21 cellular contexts compared by ENCODE assay signal in genomic region chr6:44138717-44139350, GRCh38. TPM values are rescaled to one million over a fixed set of nuclear protein-coding genes. Genes with fewer than 3 reads are reported as not detected.
DNase-seq lines count a peak whose midpoint lies in the region; ATAC-seq, FAIRE-seq and TF ChIP-seq lines count a peak whose summit lies in the region.
"Had no signal": no experiment of that assay in that cellular context is flagged by ENCODE, and none has a peak within 500 bp of the region (broad histone marks: within the 10 kb centered on the region; RNA-seq: fewer than 3 reads in every experiment).

No MANE protein-coding gene starts in this region.

- WGBS in HepG2 (ENCODE audit: low lambda C conversion rate), result 88% methylated on average over 4 of the region's 6 CpGs
- WGBS in right lobe of liver (ENCODE audit: insufficient coverage, low coverage, low lambda C conversion rate, missing lambda C conversion rate), result 50% methylated on average over 3 of the region's 6 CpGs
- WGBS in esophagus muscularis mucosa, result 75% methylated on average over 4 of the region's 6 CpGs

- CTCF ChIA-PET in HepG2 (lab: Yijun Ruan, JAX; ENCODE audit: low intra/inter-chr PET ratio, low total read pairs), result no interaction called here

- no peaks in the 10 kb centered on the region for H3K36me3 Mint-ChIP-seq in glutamatergic neuron (ENCODE audit: unreplicated experiment)

- TF ChIP-seq CTCF in HepG2 (CRISPR knock-in tag; IDR thresholded peaks at IDR 0.05) (no peak), right lobe of liver (IDR thresholded peaks at IDR 0.05) (no peak), glutamatergic neuron (IDR thresholded peaks at IDR 0.05; ENCODE audit: partially characterized antibody, unreplicated experiment) (no peak), esophagus muscularis mucosa (IDR thresholded peaks at IDR 0.05) (no peak), dorsolateral prefrontal cortex (IDR thresholded peaks at IDR 0.05 in 54 of 56, conservative IDR thresholded peaks at IDR 0.05 in 2 of 56; ENCODE audit: low read depth in 1 of 56, partially characterized antibody in 56 of 56) (no peak)

- in situ Hi-C loops in HepG2 (cut with HindIII; ENCODE audit: extremely low pct_ligation_motif_present, low pct_unique_long_range_greater_than_20kb), result no loop called here

- no peaks in the 10 kb centered on the region for H3K27me3 ChIP-seq in HepG2 (ENCODE audit: control insufficient read depth in 1 of 2, insufficient read depth in 2 of 2, low read length in 2 of 2)
- H3K27me3 ChIP-seq in right lobe of liver, result no peaks in the 10 kb centered on the region
- no peaks in the 10 kb centered on the region for H3K27me3 ChIP-seq in esophagus muscularis mucosa
- no peaks in the 10 kb centered on the region for H3K27me3 ChIP-seq in dorsolateral prefrontal cortex
- H3K27me3 ChIP-seq: BLaER1, MG63 had no signal

- DNase-seq in HepG2 (ENCODE audit: low spot score) (no peak), right lobe of liver (no peak), SK-N-MC (ENCODE audit: low read depth, low spot score) (no peak), glutamatergic neuron (no peak), esophagus muscularis mucosa (ENCODE audit: extremely low spot score) (no peak), iPS-NIHi7 (ENCODE audit: extremely low spot score) (no peak), dorsolateral prefrontal cortex (no peak)
- DNase-seq in stimulated activated naive CD8-positive, alpha-beta T cell treated with anti-CD3 and anti-CD28 coated beads, Interleukin-15, amount 100 ng/mL, for 72 hours, result no peak
- DNase-seq: DND-41, GDM1, HFFc6, Karpas-422, MG63, NCI-H1417 treated with DMSO at 0.1 percent for 48 hours, NCI-H2029, NCI-H2171, NCI-H446 treated with DMSO at 0.1 percent for 48 hours had no signal

- H3K36me3 ChIP-seq in HepG2 (replicated peaks in 1 of 2; ENCODE audit: control insufficient read depth in 1 of 2, insufficient read depth in 2 of 2, low read length in 2 of 2) (peaks cover 23 to 63% of the 10 kb centered on the region in 2 experiments), right lobe of liver (peaks cover 0 to 26% (median 8%) of the 10 kb centered on the region in 4 donors), SK-N-MC (ENCODE audit: insufficient read depth, low read length) (peaks cover 40% of the 10 kb centered on the region; the same call in 1 of the 2 replicates), esophagus muscularis mucosa (peaks cover 33 to 98% (median 84%) of the 10 kb centered on the region in 4 donors)

- TF ChIP-seq POLR2A in HepG2 (IDR thresholded peaks at IDR 0.05; ENCODE audit: insufficient read depth in 1 of 2, low read depth in 2 of 2, low read length in 2 of 2), result no peak
- TF ChIP-seq POLR2A in right lobe of liver (IDR thresholded peaks at IDR 0.05), result no peak
- TF ChIP-seq POLR2A in esophagus muscularis mucosa (IDR thresholded peaks at IDR 0.05; ENCODE audit: low read depth), result no peak

- H4K20me1 ChIP-seq in HepG2 (ENCODE audit: insufficient read depth, low read length), result peaks cover 2% of the 10 kb centered on the region

- H3K27me3 Mint-ChIP-seq in glutamatergic neuron (ENCODE audit: unreplicated experiment), result peaks cover 6% of the 10 kb centered on the region
- H3K27me3 Mint-ChIP-seq in stimulated activated naive CD8-positive, alpha-beta T cell treated with anti-CD3 and anti-CD28 coated beads, Interleukin-15, amount 100 ng/mL, for 72 hours, result no peaks in the 10 kb centered on the region

- no peak for ATAC-seq in HepG2
- ATAC-seq in right lobe of liver, result no peak
- no peak for ATAC-seq in stimulated activated naive CD8-positive, alpha-beta T cell treated with anti-CD3 and anti-CD28 coated beads, Interleukin-15, amount 100 ng/mL, for 72 hours
- ATAC-seq: GM12878 had no signal

- peaks cover 5% of the 10 kb centered on the region for H3K79me2 ChIP-seq in HepG2 (ENCODE audit: insufficient read depth, low read length)

- no TSS peak for BruUV-seq in HepG2 (replicated peaks; lab: Mats Ljungman, UMichigan)

- no peak overlapping the region for H3K4me2 ChIP-seq in HepG2 (ENCODE audit: low read depth, low read length)
- H3K4me2 ChIP-seq: BLaER1 had no signal

- no peak for FAIRE-seq in HepG2 (lab: Jason Lieb, UNC)
- FAIRE-seq: A204.1, GM12878 had no signal

- H3K27ac ChIP-seq in HepG2 (ENCODE audit: extremely low read length, insufficient read depth, low read length) (no peak overlapping the region), right lobe of liver (no peak overlapping the region), SK-N-MC (peak overlapping the region; percentile 79), esophagus muscularis mucosa (replicated peaks in 1 of 4) (no peak overlapping the region), dorsolateral prefrontal cortex (no peak overlapping the region)
- H3K27ac ChIP-seq: BLaER1 had no signal

- POLR2A ChIA-PET in HepG2 (lab: Yijun Ruan, JAX), result interaction anchor here (0.7 kb wide), 1 partner anchor 27 kb away, joined by 3 read pairs; no protein-coding TSS in a partner anchor

- H3K9ac ChIP-seq in HepG2 (ENCODE audit: insufficient read depth, low read depth, low read length) (no peak overlapping the region), SK-N-MC (ENCODE audit: insufficient read length) (no peak overlapping the region)
- H3K9ac ChIP-seq: BLaER1 had no signal

- H2AFZ ChIP-seq in HepG2 (ENCODE audit: low read length), result no peak overlapping the region

- TF ChIP-seq EP300 in HepG2 (IDR thresholded peaks at IDR 0.05; ENCODE audit: low read depth in 2 of 2, low read length in 2 of 2) (no peak), HepG2 (CRISPR knock-in tag; IDR thresholded peaks at IDR 0.05; ENCODE audit: borderline replicate concordance) (no peak), esophagus muscularis mucosa (IDR thresholded peaks at IDR 0.05) (no peak)

- H3K4me3 Mint-ChIP-seq in glutamatergic neuron (ENCODE audit: unreplicated experiment), result peak overlapping the region; percentile 56
- H3K4me3 Mint-ChIP-seq in stimulated activated naive CD8-positive, alpha-beta T cell treated with anti-CD3 and anti-CD28 coated beads, Interleukin-15, amount 100 ng/mL, for 72 hours, result no peak overlapping the region
- H3K4me3 Mint-ChIP-seq: HFFc6 had no signal

- H3K4me1 ChIP-seq in HepG2 (ENCODE audit: insufficient read depth, low read length) (peaks cover 24% of the 10 kb centered on the region), right lobe of liver (peaks cover 0 to 17% (median 5%) of the 10 kb centered on the region in 4 donors), esophagus muscularis mucosa (peaks cover 1 to 3% (median 3%) of the 10 kb centered on the region in 4 donors)

- peaks cover 1% of the 10 kb centered on the region for H3K9me3 Mint-ChIP-seq in glutamatergic neuron (ENCODE audit: unreplicated experiment)
- H3K9me3 Mint-ChIP-seq in stimulated activated naive CD8-positive, alpha-beta T cell treated with anti-CD3 and anti-CD28 coated beads, Interleukin-15, amount 100 ng/mL, for 72 hours, result no peaks in the 10 kb centered on the region
- H3K9me3 Mint-ChIP-seq: HFFc6 had no signal

- H3K9me3 ChIP-seq in HepG2 (ENCODE audit: low read length) (no peaks in the 10 kb centered on the region), right lobe of liver (no peaks in the 10 kb centered on the region), SK-N-MC (ENCODE audit: low read depth, low read length) (no peaks in the 10 kb centered on the region), esophagus muscularis mucosa (no peaks in the 10 kb centered on the region)
- H3K9me3 ChIP-seq: BLaER1, MG63 had no signal

- peaks cover 26% of the 10 kb centered on the region for H3K4me1 Mint-ChIP-seq in glutamatergic neuron (ENCODE audit: low read depth, unreplicated experiment)
- H3K4me1 Mint-ChIP-seq in stimulated activated naive CD8-positive, alpha-beta T cell treated with anti-CD3 and anti-CD28 coated beads, Interleukin-15, amount 100 ng/mL, for 72 hours, result peaks cover 3% of the 10 kb centered on the region

- no peak overlapping the region for H3K27ac Mint-ChIP-seq in glutamatergic neuron (ENCODE audit: unreplicated experiment)
- peak overlapping the region in 1 of 2 donors; percentile 89 for H3K27ac Mint-ChIP-seq in stimulated activated naive CD8-positive, alpha-beta T cell treated with anti-CD3 and anti-CD28 coated beads, Interleukin-15, amount 100 ng/mL, for 72 hours
- H3K27ac Mint-ChIP-seq: HFFc6 had no signal

- H3K4me3 ChIP-seq in HepG2 (replicated peaks in 1 of 3; ENCODE audit: insufficient read depth in 1 of 3, low read depth in 2 of 3, low read length in 3 of 3) (no peak overlapping the region), right lobe of liver (no peak overlapping the region), SK-N-MC (peak overlapping the region; percentile 63), esophagus muscularis mucosa (no peak overlapping the region), dorsolateral prefrontal cortex (no peak overlapping the region)
- H3K4me3 ChIP-seq: BLaER1, GM12878, MG63 had no signal

- no peak for TF ChIP-seq RAD21 in HepG2 (CRISPR knock-in tag; IDR thresholded peaks at IDR 0.05)

- intact Hi-C loops in HepG2 (cut with micrococcal nuclease; ENCODE audit: unreplicated experiment), result no loop called here
- intact Hi-C loops in right lobe of liver (cut with DNase I), result no loop called here
- intact Hi-C loops in esophagus muscularis mucosa (cut with DNase I), result no loop called here
- intact Hi-C loops in dorsolateral prefrontal cortex (cut with DNase I), result no loop called here

RNA-seq across cellular contexts. Expression of gene TMEM63B, which starts 11.5 kb away (rescaled TPM):
- total RNA-seq in HepG2 (2016; rRNA removed; fragmentation: Illumina TruSeq; extraction: Trizol), result 13.9 and 27.4 TPM in 2 replicates
- total RNA-seq in HepG2 (2016; cell fraction: cytosol; rRNA removed; fragmentation: Illumina TruSeq; extraction: Trizol; ENCODE audit: low read depth), result 5.1 and 5.8 TPM in 2 replicates
- 11.4 and 28.3 TPM in 2 replicates for total RNA-seq in HepG2 (2016; cell fraction: insoluble cytoplasmic fraction; rRNA removed; fragmentation: Illumina TruSeq; extraction: Trizol)
- total RNA-seq in HepG2 (2016; cell fraction: membrane; rRNA removed; fragmentation: Illumina TruSeq; extraction: Trizol), result 14.9 and 15.8 TPM in 2 replicates
- total RNA-seq in HepG2 (2016; cell fraction: nucleus; rRNA removed; fragmentation: Illumina TruSeq; extraction: Trizol), result 28.7 and 33.8 TPM in 2 replicates
- 75.8 and 83.8 TPM in 2 replicates for polyA plus RNA-seq in HepG2 (2011; rRNA removed)
- 81.0 and 82.0 TPM in 2 replicates for polyA plus RNA-seq in HepG2 (2011; cell fraction: cytosol; rRNA removed)
- polyA plus RNA-seq in HepG2 (2011; cell fraction: nucleus; rRNA removed), result 185 and 224 TPM in 2 replicates
- 37.7 and 41.7 TPM in 2 replicates for polyA plus RNA-seq in HepG2 (2012)
- 5.0 and 5.6 TPM in 2 replicates for polyA plus RNA-seq in HepG2 (2016; cell fraction: cytosol; fragmentation: Illumina TruSeq; extraction: Trizol; ENCODE audit: low read depth)
- polyA plus RNA-seq in HepG2 (2016; cell fraction: insoluble cytoplasmic fraction; fragmentation: Illumina TruSeq; extraction: Trizol; ENCODE audit: low read depth), result 13.6 and 16.8 TPM in 2 replicates
- polyA plus RNA-seq in HepG2 (2016; cell fraction: membrane; fragmentation: Illumina TruSeq; extraction: Trizol; ENCODE audit: low read depth), result 10.0 and 10.2 TPM in 2 replicates
- polyA plus RNA-seq in HepG2 (2016; cell fraction: nucleus; fragmentation: Illumina TruSeq; extraction: Trizol; ENCODE audit: insufficient read depth, low read depth), result 69.5 and 76.1 TPM in 2 replicates
- polyA minus RNA-seq in HepG2 (2011; rRNA and poly(A)+ RNA removed; ENCODE audit: low replicate concordance), result 62.2 and 179 TPM in 2 replicates
- 36.8 and 42.0 TPM in 2 replicates for polyA minus RNA-seq in HepG2 (2011; cell fraction: cytosol; rRNA and poly(A)+ RNA removed)
- 36.6 and 36.8 TPM in 2 replicates for polyA minus RNA-seq in HepG2 (2011; cell fraction: nucleus; rRNA and poly(A)+ RNA removed)
- 10 to 100 TPM; 30.6 to 41.0 (median 36.8) TPM for total RNA-seq in right lobe of liver
- 148 TPM for total RNA-seq in glutamatergic neuron (ENCODE audit: unreplicated experiment)
- 10 to 100 TPM; 18.2 to 31.1 (median 23.3) TPM for total RNA-seq in esophagus muscularis mucosa
- total RNA-seq in dorsolateral prefrontal cortex, result 10 to 100 TPM; 42.4 to 95.8 (median 66.6) TPM

RNA-seq across cellular contexts. Expression of gene MRPL14, which starts 11.6 kb away (rescaled TPM):
- total RNA-seq in HepG2 (2016; rRNA removed; fragmentation: Illumina TruSeq; extraction: Trizol), result 178 and 191 TPM in 2 replicates
- total RNA-seq in HepG2 (2016; cell fraction: cytosol; rRNA removed; fragmentation: Illumina TruSeq; extraction: Trizol; ENCODE audit: low read depth), result 169 and 189 TPM in 2 replicates
- total RNA-seq in HepG2 (2016; cell fraction: insoluble cytoplasmic fraction; rRNA removed; fragmentation: Illumina TruSeq; extraction: Trizol), result 186 and 208 TPM in 2 replicates
- total RNA-seq in HepG2 (2016; cell fraction: membrane; rRNA removed; fragmentation: Illumina TruSeq; extraction: Trizol), result 148 and 200 TPM in 2 replicates
- total RNA-seq in HepG2 (2016; cell fraction: nucleus; rRNA removed; fragmentation: Illumina TruSeq; extraction: Trizol), result 65.1 and 65.8 TPM in 2 replicates
- polyA plus RNA-seq in HepG2 (2011; rRNA removed), result 157 and 166 TPM in 2 replicates
- polyA plus RNA-seq in HepG2 (2011; cell fraction: cytosol; rRNA removed), result 144 and 170 TPM in 2 replicates
- polyA plus RNA-seq in HepG2 (2011; cell fraction: nucleus; rRNA removed), result 42.8 and 46.0 TPM in 2 replicates
- 135 and 137 TPM in 2 replicates for polyA plus RNA-seq in HepG2 (2012)
- polyA plus RNA-seq in HepG2 (2016; cell fraction: cytosol; fragmentation: Illumina TruSeq; extraction: Trizol; ENCODE audit: low read depth), result 114 and 150 TPM in 2 replicates
- 163 and 186 TPM in 2 replicates for polyA plus RNA-seq in HepG2 (2016; cell fraction: insoluble cytoplasmic fraction; fragmentation: Illumina TruSeq; extraction: Trizol; ENCODE audit: low read depth)
- polyA plus RNA-seq in HepG2 (2016; cell fraction: membrane; fragmentation: Illumina TruSeq; extraction: Trizol; ENCODE audit: low read depth), result 111 and 143 TPM in 2 replicates
- 92.9 and 98.5 TPM in 2 replicates for polyA plus RNA-seq in HepG2 (2016; cell fraction: nucleus; fragmentation: Illumina TruSeq; extraction: Trizol; ENCODE audit: insufficient read depth, low read depth)
- polyA minus RNA-seq in HepG2 (2011; rRNA and poly(A)+ RNA removed; ENCODE audit: low replicate concordance), result 33.2 and 40.9 TPM in 2 replicates
- polyA minus RNA-seq in HepG2 (2011; cell fraction: cytosol; rRNA and poly(A)+ RNA removed), result 22.7 and 28.4 TPM in 2 replicates
- polyA minus RNA-seq in HepG2 (2011; cell fraction: nucleus; rRNA and poly(A)+ RNA removed), result 20.0 and 21.5 TPM in 2 replicates
- total RNA-seq in right lobe of liver, result 10 to 100 TPM; 26.5 to 70.0 (median 35.4) TPM
- total RNA-seq in glutamatergic neuron (ENCODE audit: unreplicated experiment), result 31.7 TPM
- 10 to 100 TPM; 30.3 to 44.2 (median 41.1) TPM for total RNA-seq in esophagus muscularis mucosa
- total RNA-seq in dorsolateral prefrontal cortex, result 10 to 100 TPM; 16.9 to 35.7 (median 25.3) TPM

RNA-seq across cellular contexts. Expression of gene CAPN11, which starts 19.8 kb away (rescaled TPM):
- total RNA-seq in HepG2 (2016; rRNA removed; fragmentation: Illumina TruSeq; extraction: Trizol) (0.07 TPM in 1 of 2 replicates, not detected in the other), right lobe of liver (under 1 TPM in 2 of 6 experiments, not detected in 4; 0.22 to 0.31 TPM), glutamatergic neuron (ENCODE audit: unreplicated experiment) (not detected), esophagus muscularis mucosa (under 1 TPM in 3 of 4 donors, not detected in 1; 0.39 to 0.83 (median 0.50) TPM), dorsolateral prefrontal cortex (1 to 10 TPM in 6 of 120 experiments, under 1 TPM in 48, not detected in 66; 0.17 to 1.6 (median 0.43) TPM)
- not detected in 2 replicates for total RNA-seq in HepG2 (2016; cell fraction: cytosol; rRNA removed; fragmentation: Illumina TruSeq; extraction: Trizol; ENCODE audit: low read depth)
- not detected in 2 replicates for total RNA-seq in HepG2 (2016; cell fraction: insoluble cytoplasmic fraction; rRNA removed; fragmentation: Illumina TruSeq; extraction: Trizol)
- not detected in 2 replicates for total RNA-seq in HepG2 (2016; cell fraction: membrane; rRNA removed; fragmentation: Illumina TruSeq; extraction: Trizol)
- total RNA-seq in HepG2 (2016; cell fraction: nucleus; rRNA removed; fragmentation: Illumina TruSeq; extraction: Trizol), result not detected in 2 replicates
- polyA plus RNA-seq in HepG2 (2011; rRNA removed), result 0.11 and 0.13 TPM in 2 replicates
- 0.03 and 0.05 TPM in 2 replicates for polyA plus RNA-seq in HepG2 (2011; cell fraction: cytosol; rRNA removed)
- 0.71 and 0.74 TPM in 2 replicates for polyA plus RNA-seq in HepG2 (2011; cell fraction: nucleus; rRNA removed)
- polyA plus RNA-seq in HepG2 (2012), result 0.07 and 0.09 TPM in 2 replicates
- not detected in 2 replicates for polyA plus RNA-seq in HepG2 (2016; cell fraction: cytosol; fragmentation: Illumina TruSeq; extraction: Trizol; ENCODE audit: low read depth)
- polyA plus RNA-seq in HepG2 (2016; cell fraction: insoluble cytoplasmic fraction; fragmentation: Illumina TruSeq; extraction: Trizol; ENCODE audit: low read depth), result not detected in 2 replicates
- not detected in 2 replicates for polyA plus RNA-seq in HepG2 (2016; cell fraction: membrane; fragmentation: Illumina TruSeq; extraction: Trizol; ENCODE audit: low read depth)
- not detected in 2 replicates for polyA plus RNA-seq in HepG2 (2016; cell fraction: nucleus; fragmentation: Illumina TruSeq; extraction: Trizol; ENCODE audit: insufficient read depth, low read depth)
- 0.07 TPM in 1 of 2 replicates, not detected in the other for polyA minus RNA-seq in HepG2 (2011; rRNA and poly(A)+ RNA removed; ENCODE audit: low replicate concordance)
- not detected in 2 replicates for polyA minus RNA-seq in HepG2 (2011; cell fraction: cytosol; rRNA and poly(A)+ RNA removed)
- polyA minus RNA-seq in HepG2 (2011; cell fraction: nucleus; rRNA and poly(A)+ RNA removed), result 0.37 TPM in 1 of 2 replicates, not detected in the other
- total RNA-seq: HFFc6, SK-MEL-5 had no signal
